In genomic region chr1:229105109-229105508, GRCh38 we compare ENCODE assay signal across 23 cellular contexts.
DNase-seq lines count a peak whose midpoint lies in the region; ATAC-seq and TF ChIP-seq lines count a peak whose summit lies in the region.
"Had no signal": no experiment of that assay in that cellular context is flagged by ENCODE, and none has a peak within 500 bp of the region (broad histone marks: within the 10 kb centered on the region; RNA-seq: fewer than 3 reads in every experiment).

No MANE protein-coding gene starts in this region.

- H3K4me1 Mint-ChIP-seq in glutamatergic neuron (ENCODE audit: low read depth, unreplicated experiment) (peaks cover 7% of the 10 kb centered on the region), WTC11 (peaks cover 36% of the 10 kb centered on the region)

- H3K9me3 Mint-ChIP-seq in glutamatergic neuron (ENCODE audit: unreplicated experiment): no peaks in the 10 kb centered on the region
- H3K9me3 Mint-ChIP-seq in WTC11: no peaks in the 10 kb centered on the region
- H3K9me3 Mint-ChIP-seq: GM23338 had no signal

- no peak for TF ChIP-seq CTCF in glutamatergic neuron (IDR thresholded peaks at IDR 0.05; ENCODE audit: partially characterized antibody, unreplicated experiment)
- no peak for TF ChIP-seq CTCF in WTC11 (IDR thresholded peaks at IDR 0.05)

- H3K27me3 Mint-ChIP-seq in glutamatergic neuron (ENCODE audit: unreplicated experiment) (no peaks in the 10 kb centered on the region), WTC11 (ENCODE audit: low read depth) (peaks cover 2% of the 10 kb centered on the region; the same call in 1 of the 2 replicates)

- ATAC-seq in HG03571 (IDR thresholded peaks at IDR 0.05; ENCODE audit: unreplicated experiment): no peak
- ATAC-seq in WTC11: no peak
- ATAC-seq: GM23338 had no signal

- POLR2A ChIA-PET in WTC11 (lab: Charles Lee): no interaction called here

- CTCF ChIA-PET in WTC11 (lab: Charles Lee): no interaction called here

- H3K27ac Mint-ChIP-seq in glutamatergic neuron (ENCODE audit: unreplicated experiment) (no peak overlapping the region), WTC11 (no peak overlapping the region)
- H3K27ac Mint-ChIP-seq: GM23338, HFFc6, IgD-negative memory B cell had no signal

- H3K36me3 Mint-ChIP-seq in glutamatergic neuron (ENCODE audit: unreplicated experiment) (no peaks in the 10 kb centered on the region), WTC11 (no peaks in the 10 kb centered on the region)
- H3K36me3 Mint-ChIP-seq: IgD-negative memory B cell had no signal

- H3K4me3 Mint-ChIP-seq in glutamatergic neuron (ENCODE audit: unreplicated experiment) (no peak overlapping the region), WTC11 (no peak overlapping the region)
- H3K4me3 Mint-ChIP-seq: GM23338, HFFc6, IgD-negative memory B cell had no signal

- DNase-seq in activated CD8-positive, alpha-beta memory T cell treated with anti-CD3 and anti-CD28 coated beads, Interleukin-2, amount 50 U/mL, for 48 hours: peak; percentile 15
- no peak for DNase-seq in activated CD8-positive, alpha-beta memory T cell treated with anti-CD3 and anti-CD28 coated beads, Interleukin-2, amount 50 U/mL, for 4 hours
- DNase-seq in iPS-NIHi7 (ENCODE audit: extremely low spot score): peak; percentile 5
- DNase-seq in midbrain (lab: John Stamatoyannopoulos, UW): peak; percentile 21
- DNase-seq in ureter (ENCODE audit: low spot score): peak; percentile 37
- DNase-seq in glutamatergic neuron: no peak
- DNase-seq in WTC11 (ENCODE audit: low spot score): no peak
- DNase-seq: 8988T, ACHN, BE2C, DMS153, DND-41, HFFc6, NCI-H1048, NCI-H1417, NCI-H1694 treated with DMSO at 0.1 percent for 48 hours, NCI-H2081, NCI-H2227 treated with DMSO at 0.1 percent for 48 hours, NCI-H69, SHP77 had no signal

TF ChIP-seq in WTC11, 78 proteins besides CTCF, POLR2A, EP300 and RAD21:
- TF ChIP-seq AR (CRISPR knock-in tag; IDR thresholded peaks at IDR 0.05) (no peak), ATF2 (CRISPR knock-in tag; IDR thresholded peaks at IDR 0.05; ENCODE audit: borderline replicate concordance, low read depth) (no peak), EMX1 (CRISPR knock-in tag; IDR thresholded peaks at IDR 0.05) (no peak), CREM (CRISPR knock-in tag; IDR thresholded peaks at IDR 0.05) (no peak), ZBTB21 (CRISPR knock-in tag; IDR thresholded peaks at IDR 0.05; ENCODE audit: borderline replicate concordance) (no peak), MYBL2 (CRISPR knock-in tag; IDR thresholded peaks at IDR 0.05) (no peak), CDX4 (CRISPR knock-in tag; IDR thresholded peaks at IDR 0.05; ENCODE audit: borderline replicate concordance) (no peak), USF2 (CRISPR knock-in tag; IDR thresholded peaks at IDR 0.05) (no peak), CBFB (CRISPR knock-in tag; IDR thresholded peaks at IDR 0.05; ENCODE audit: low read depth) (no peak), PRRX2 (CRISPR knock-in tag; IDR thresholded peaks at IDR 0.05) (no peak), E2F5 (CRISPR knock-in tag; IDR thresholded peaks at IDR 0.05) (no peak), FOXJ3 (CRISPR knock-in tag; IDR thresholded peaks at IDR 0.05; ENCODE audit: borderline replicate concordance) (no peak), NFYB (CRISPR knock-in tag; conservative IDR thresholded peaks at IDR 0.05; ENCODE audit: low read depth) (no peak), SOX15 (CRISPR knock-in tag; IDR thresholded peaks at IDR 0.05) (no peak)

Comparison
In these comparisons a context has a peak if more than half of its experiments do, and no peak if none do; other contexts are left out.
1. DNase-seq: peak in activated CD8-positive, alpha-beta memory T cell treated with anti-CD3 and anti-CD28 coated beads, Interleukin-2, amount 50 U/mL, for 48 hours (single experiment), iPS-NIHi7 (single experiment), midbrain (single experiment) and ureter (single experiment); none in activated CD8-positive, alpha-beta memory T cell treated with anti-CD3 and anti-CD28 coated beads, Interleukin-2, amount 50 U/mL, for 4 hours (single experiment), glutamatergic neuron (single experiment) and WTC11 (single experiment).